In genomic region chr10:78972947-78973900, GRCh38 we compare ENCODE assay signal across 1 cellular context.
A peak's percentile ranks its signal among the peaks of the same experiment; 100 is the strongest.
TF ChIP-seq lines count a peak whose summit lies in the region.

No MANE protein-coding gene starts in this region.

TF ChIP-seq in HepG2, 621 proteins besides CTCF, POLR2A, EP300 and RAD21 (continued from another document):
- TF ChIP-seq THYN1 (CRISPR knock-in tag; IDR thresholded peaks at IDR 0.05; ENCODE audit: borderline replicate concordance, low read depth) (no peak), TAF15 (IDR thresholded peaks at IDR 0.05; ENCODE audit: low read depth, low read length, poor library complexity, severe bottlenecking) (no peak), IKZF4 (CRISPR knock-in tag; IDR thresholded peaks at IDR 0.05; ENCODE audit: borderline replicate concordance, low read depth, not compliant biosample characterization) (peak; percentile 29), PAF1 (CRISPR knock-in tag; IDR thresholded peaks at IDR 0.05) (no peak), ZNF883 (CRISPR knock-in tag; IDR thresholded peaks at IDR 0.05; ENCODE audit: not compliant biosample characterization) (no peak), ZNF343 (CRISPR knock-in tag; IDR thresholded peaks at IDR 0.05) (no peak), HNF4G (IDR thresholded peaks at IDR 0.05; ENCODE audit: borderline replicate concordance, low read depth, low read length) (peak; percentile 17; the same call in 1 of the 2 replicates), HNF4G (CRISPR knock-in tag; IDR thresholded peaks at IDR 0.05; ENCODE audit: borderline replicate concordance, low read depth) (0 out of 2 replicates have a peak, but pooled peaks have one; percentile 14), HMGXB4 (CRISPR knock-in tag; IDR thresholded peaks at IDR 0.05; ENCODE audit: borderline replicate concordance in 1 of 2, low read depth in 1 of 2) (no peak), ZZZ3 (CRISPR knock-in tag; IDR thresholded peaks at IDR 0.05; ENCODE audit: borderline replicate concordance) (no peak), ZNF672 (CRISPR knock-in tag; IDR thresholded peaks at IDR 0.05) (no peak), ZNF274 (CRISPR knock-in tag; IDR thresholded peaks at IDR 0.05) (no peak), KLF16 (CRISPR knock-in tag; IDR thresholded peaks at IDR 0.05) (peak in 1 of 2 experiments; percentile 72; a peak in 1 of 4 replicates)
- TF ChIP-seq, protein P1, sequence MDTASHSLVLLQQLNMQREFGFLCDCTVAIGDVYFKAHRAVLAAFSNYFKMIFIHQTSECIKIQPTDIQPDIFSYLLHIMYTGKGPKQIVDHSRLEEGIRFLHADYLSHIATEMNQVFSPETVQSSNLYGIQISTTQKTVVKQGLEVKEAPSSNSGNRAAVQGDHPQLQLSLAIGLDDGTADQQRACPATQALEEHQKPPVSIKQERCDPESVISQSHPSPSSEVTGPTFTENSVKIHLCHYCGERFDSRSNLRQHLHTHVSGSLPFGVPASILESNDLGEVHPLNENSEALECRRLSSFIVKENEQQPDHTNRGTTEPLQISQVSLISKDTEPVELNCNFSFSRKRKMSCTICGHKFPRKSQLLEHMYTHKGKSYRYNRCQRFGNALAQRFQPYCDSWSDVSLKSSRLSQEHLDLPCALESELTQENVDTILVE (CRISPR knock-in tag; IDR thresholded peaks at IDR 0.05), result no peak
- TF ChIP-seq, protein P2, sequence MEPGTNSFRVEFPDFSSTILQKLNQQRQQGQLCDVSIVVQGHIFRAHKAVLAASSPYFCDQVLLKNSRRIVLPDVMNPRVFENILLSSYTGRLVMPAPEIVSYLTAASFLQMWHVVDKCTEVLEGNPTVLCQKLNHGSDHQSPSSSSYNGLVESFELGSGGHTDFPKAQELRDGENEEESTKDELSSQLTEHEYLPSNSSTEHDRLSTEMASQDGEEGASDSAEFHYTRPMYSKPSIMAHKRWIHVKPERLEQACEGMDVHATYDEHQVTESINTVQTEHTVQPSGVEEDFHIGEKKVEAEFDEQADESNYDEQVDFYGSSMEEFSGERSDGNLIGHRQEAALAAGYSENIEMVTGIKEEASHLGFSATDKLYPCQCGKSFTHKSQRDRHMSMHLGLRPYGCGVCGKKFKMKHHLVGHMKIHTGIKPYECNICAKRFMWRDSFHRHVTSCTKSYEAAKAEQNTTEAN (CRISPR knock-in tag; conservative IDR thresholded peaks at IDR 0.05), result peak; percentile 6; the same call in 1 of the 2 replicates
- TF ChIP-seq, protein P3, sequence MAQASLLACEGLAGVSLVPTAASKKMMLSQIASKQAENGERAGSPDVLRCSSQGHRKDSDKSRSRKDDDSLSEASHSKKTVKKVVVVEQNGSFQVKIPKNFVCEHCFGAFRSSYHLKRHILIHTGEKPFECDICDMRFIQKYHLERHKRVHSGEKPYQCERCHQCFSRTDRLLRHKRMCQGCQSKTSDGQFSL (CRISPR knock-in tag; IDR thresholded peaks at IDR 0.05), result peak; percentile 90
- TF ChIP-seq, protein P4, sequence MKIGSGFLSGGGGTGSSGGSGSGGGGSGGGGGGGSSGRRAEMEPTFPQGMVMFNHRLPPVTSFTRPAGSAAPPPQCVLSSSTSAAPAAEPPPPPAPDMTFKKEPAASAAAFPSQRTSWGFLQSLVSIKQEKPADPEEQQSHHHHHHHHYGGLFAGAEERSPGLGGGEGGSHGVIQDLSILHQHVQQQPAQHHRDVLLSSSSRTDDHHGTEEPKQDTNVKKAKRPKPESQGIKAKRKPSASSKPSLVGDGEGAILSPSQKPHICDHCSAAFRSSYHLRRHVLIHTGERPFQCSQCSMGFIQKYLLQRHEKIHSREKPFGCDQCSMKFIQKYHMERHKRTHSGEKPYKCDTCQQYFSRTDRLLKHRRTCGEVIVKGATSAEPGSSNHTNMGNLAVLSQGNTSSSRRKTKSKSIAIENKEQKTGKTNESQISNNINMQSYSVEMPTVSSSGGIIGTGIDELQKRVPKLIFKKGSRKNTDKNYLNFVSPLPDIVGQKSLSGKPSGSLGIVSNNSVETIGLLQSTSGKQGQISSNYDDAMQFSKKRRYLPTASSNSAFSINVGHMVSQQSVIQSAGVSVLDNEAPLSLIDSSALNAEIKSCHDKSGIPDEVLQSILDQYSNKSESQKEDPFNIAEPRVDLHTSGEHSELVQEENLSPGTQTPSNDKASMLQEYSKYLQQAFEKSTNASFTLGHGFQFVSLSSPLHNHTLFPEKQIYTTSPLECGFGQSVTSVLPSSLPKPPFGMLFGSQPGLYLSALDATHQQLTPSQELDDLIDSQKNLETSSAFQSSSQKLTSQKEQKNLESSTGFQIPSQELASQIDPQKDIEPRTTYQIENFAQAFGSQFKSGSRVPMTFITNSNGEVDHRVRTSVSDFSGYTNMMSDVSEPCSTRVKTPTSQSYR (CRISPR knock-in tag; IDR thresholded peaks at IDR 0.05; ENCODE audit: borderline replicate concordance), result peak; percentile 47; the same call in 1 of the 2 replicates
